ENCODE assay signal across 11 cellular contexts in the genomic region with DNA sequence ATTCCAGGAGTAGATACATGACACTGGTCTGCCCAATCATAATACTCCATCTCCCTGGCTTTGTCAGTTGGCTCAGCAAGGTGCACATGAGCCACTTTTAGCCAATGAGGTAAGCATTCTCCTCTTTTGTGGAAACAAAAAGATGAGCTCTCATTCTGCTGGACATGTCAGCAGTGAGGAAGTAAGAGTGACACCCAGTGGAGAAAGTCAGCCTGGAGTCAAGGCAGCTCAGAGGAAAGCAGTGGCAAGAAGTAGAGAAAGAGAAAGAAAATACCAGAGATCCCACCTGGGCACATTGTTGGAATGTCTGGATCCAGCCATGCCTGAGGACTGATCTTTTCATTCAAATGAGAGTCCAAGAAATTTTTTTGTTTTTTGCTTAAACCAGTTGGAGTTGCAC.
DNase-seq lines count a peak whose midpoint lies in the region; ATAC-seq, FAIRE-seq and TF ChIP-seq lines count a peak whose summit lies in the region.
"Had no signal": no experiment of that assay in that cellular context is flagged by ENCODE, and none has a peak within 500 bp of the region (broad histone marks: within the 10 kb centered on the region; RNA-seq: fewer than 3 reads in every experiment).

No MANE protein-coding gene starts in this region.

- H2AFZ ChIP-seq in GM12878 (ENCODE audit: control insufficient read depth, low read depth, low read length) = no peak overlapping the region

- TF ChIP-seq RAD21 in GM12878 (IDR thresholded peaks at IDR 0.05; ENCODE audit: insufficient read depth, low read depth, low read length) = peak; percentile 46

- no peak for FAIRE-seq in GM12878 (lab: Jason Lieb, UNC)
- FAIRE-seq: endothelial cell of umbilical vein had no signal

- TF ChIP-seq CTCF in GM12878 (IDR thresholded peaks at IDR 0.05 in 2 of 3, conservative IDR thresholded peaks at IDR 0.05 in 1 of 3; ENCODE audit: control insufficient read depth in 2 of 3, extremely low read depth in 1 of 3, insufficient read depth in 1 of 3, low read depth in 3 of 3, low read length in 3 of 3) (peak in 2 of 3 experiments; percentile 37; a peak in 3 of 6 replicates), psoas muscle (IDR thresholded peaks at IDR 0.05) (peak; percentile 11), suprapubic skin (IDR thresholded peaks at IDR 0.05) (peak in 1 of 2 donors; percentile 5)

- H3K9me3 ChIP-seq in GM12878 (replicated peaks; ENCODE audit: control insufficient read depth, insufficient read depth, low read length) = no peaks in the 10 kb centered on the region
- H3K9me3 ChIP-seq in psoas muscle = no peaks in the 10 kb centered on the region
- H3K9me3 ChIP-seq in suprapubic skin = no peaks in the 10 kb centered on the region

- H3K4me1 ChIP-seq in GM12878 (ENCODE audit: control insufficient read depth, insufficient read depth, low read length) (no peaks in the 10 kb centered on the region), psoas muscle (no peaks in the 10 kb centered on the region), suprapubic skin (no peaks in the 10 kb centered on the region)

- TF ChIP-seq POLR2A in GM12878 (IDR thresholded peaks at IDR 0.05; ENCODE audit: low read depth, low read length) (no peak), suprapubic skin (IDR thresholded peaks at IDR 0.05) (no peak)

- no peaks in the 10 kb centered on the region for H3K36me3 ChIP-seq in GM12878 (ENCODE audit: control insufficient read depth in 2 of 2, insufficient read depth in 2 of 2, low read length in 1 of 2)
- H3K36me3 ChIP-seq in psoas muscle (ENCODE audit: insufficient read depth in 1 of 2, low read depth in 1 of 2) = no peaks in the 10 kb centered on the region
- H3K36me3 ChIP-seq in suprapubic skin = no peaks in the 10 kb centered on the region

- POLR2A ChIA-PET in activated CD4-positive, alpha-beta T cell treated with anti-CD3 and anti-CD28 coated beads, Interleukin-2, amount 10 ng/mL, durations not matched to agents 7 days and 5 days (lab: Charles Lee) = no interaction called here
- POLR2A ChIA-PET in GM12878 (lab: Charles Lee) = no interaction called here

- TF ChIP-seq EP300 in GM12878 (IDR thresholded peaks at IDR 0.05; ENCODE audit: borderline replicate concordance in 1 of 2, control insufficient read depth in 1 of 2, low read depth in 2 of 2, low read length in 2 of 2) (no peak), suprapubic skin (IDR thresholded peaks at IDR 0.05) (no peak)

- H3K36me3 Mint-ChIP-seq in activated CD4-positive, alpha-beta T cell treated with anti-CD3 and anti-CD28 coated beads, Interleukin-2, amount 10 ng/mL, durations not matched to agents 7 days and 5 days (ENCODE audit: low read depth) = no peaks in the 10 kb centered on the region

- SMC1A ChIA-PET in GM12878 (lab: Charles Lee; ENCODE audit: uncharacterized antibody, unreplicated experiment) = no interaction called here

- H3K27ac Mint-ChIP-seq in activated CD4-positive, alpha-beta T cell treated with anti-CD3 and anti-CD28 coated beads, Interleukin-2, amount 10 ng/mL, durations not matched to agents 7 days and 5 days = no peak overlapping the region
- H3K27ac Mint-ChIP-seq: stimulated activated naive CD8-positive, alpha-beta T cell treated with anti-CD3 and anti-CD28 coated beads, Interleukin-15, Interleukin-2, amounts not matched to agents 100 ng/mL and 50 ng/mL, for 24 hours had no signal

- intact Hi-C loops in GM12878 (cut with micrococcal nuclease; ENCODE audit: unreplicated experiment) = loop anchor here (5.0 kb wide), 1 partner anchor 732 kb away; no protein-coding TSS in a partner anchor
- intact Hi-C loops in psoas muscle (cut with DNase I) = no loop called here

- no peak overlapping the region for H3K9ac ChIP-seq in GM12878 (ENCODE audit: control insufficient read depth, insufficient read depth, low read length)

- H3K4me3 ChIP-seq in GM12878 (no peak overlapping the region), psoas muscle (no peak overlapping the region), suprapubic skin (no peak overlapping the region)

- RAD21 ChIA-PET in GM12878 (lab: Charles Lee; ENCODE audit: unreplicated experiment) = interaction anchor here (1.1 kb wide), 1 partner anchor 10 kb away, joined by 3 read pairs; no protein-coding TSS in a partner anchor

- ATAC-seq in GM12878 (peak; percentile 40; the same call in 1 of the 3 replicates), psoas muscle (no peak), GM21528 (IDR thresholded peaks at IDR 0.05; ENCODE audit: low FRiP score, unreplicated experiment) (no peak), HG02588 (IDR thresholded peaks at IDR 0.05; ENCODE audit: unreplicated experiment) (no peak)

- peak; percentile 31 for DNase-seq in activated CD4-positive, alpha-beta T cell treated with anti-CD3 and anti-CD28 coated beads, Interleukin-2, amount 10 ng/mL, durations not matched to agents 7 days and 5 days
- DNase-seq in activated CD4-positive, alpha-beta T cell treated with anti-CD3 and anti-CD28 coated beads, Interleukin-2, amount 50 U/mL, for 48 hours = no peak
- DNase-seq in NCI-H1105 (lab: John Stamatoyannopoulos, UW) = peak; percentile 2
- no peak for DNase-seq in GM12878 (ENCODE audit: low read depth, low spot score)
- DNase-seq in psoas muscle = no peak
- DNase-seq in suprapubic skin (ENCODE audit: low spot score in 2 of 2) = no peak
- DNase-seq: NCI-H1694 treated with DMSO at 0.1 percent for 48 hours had no signal

- BruUV-seq in GM12878 (replicated peaks; lab: Mats Ljungman, UMichigan) = no TSS peak

- in situ Hi-C loops in GM12878 (cut with MboI) = no loop called here

- no peak overlapping the region for H3K4me2 ChIP-seq in GM12878 (ENCODE audit: control insufficient read depth, insufficient read depth)

- CTCF ChIA-PET in activated CD4-positive, alpha-beta T cell treated with anti-CD3 and anti-CD28 coated beads, Interleukin-2, amount 10 ng/mL, durations not matched to agents 7 days and 5 days (lab: Charles Lee) = interaction anchor here (0.7 to 1.6 kb wide), 7 partner anchors 8 to 76 kb away, joined by 3 to 13 read pairs (median 4); no protein-coding TSS in a partner anchor
- CTCF ChIA-PET in GM12878 (lab: Yijun Ruan, JAX) = interaction anchor here (1.0 to 1.2 kb wide), 3 partner anchors 15 to 1292 kb away, joined by 3 to 4 read pairs (median 3); no protein-coding TSS in a partner anchor

- peaks cover 9% of the 10 kb centered on the region for H3K4me1 Mint-ChIP-seq in activated CD4-positive, alpha-beta T cell treated with anti-CD3 and anti-CD28 coated beads, Interleukin-2, amount 10 ng/mL, durations not matched to agents 7 days and 5 days

- no peaks in the 10 kb centered on the region for H4K20me1 ChIP-seq in GM12878 (ENCODE audit: control insufficient read depth, insufficient read depth)

- H3K79me2 ChIP-seq in GM12878 (ENCODE audit: control insufficient read depth, insufficient read depth, low read length) = no peaks in the 10 kb centered on the region

- H3K27me3 Mint-ChIP-seq in activated CD4-positive, alpha-beta T cell treated with anti-CD3 and anti-CD28 coated beads, Interleukin-2, amount 10 ng/mL, durations not matched to agents 7 days and 5 days = peaks cover 24% of the 10 kb centered on the region

- no peak overlapping the region for H3K27ac ChIP-seq in GM12878 (ENCODE audit: control insufficient read depth, insufficient read depth)
- no peak overlapping the region for H3K27ac ChIP-seq in psoas muscle
- H3K27ac ChIP-seq in suprapubic skin = no peak overlapping the region

- H3K27me3 ChIP-seq in GM12878 (replicated peaks in 1 of 2; ENCODE audit: control insufficient read depth in 2 of 2, insufficient read depth in 2 of 2, low read length in 1 of 2) (no peaks in the 10 kb centered on the region), psoas muscle (ENCODE audit: insufficient read depth in 3 of 3, low read length in 2 of 3) (peaks cover 0 to 2% (median 0%) of the 10 kb centered on the region in 3 donors), suprapubic skin (no peaks in the 10 kb centered on the region)

- H3K9me3 Mint-ChIP-seq in activated CD4-positive, alpha-beta T cell treated with anti-CD3 and anti-CD28 coated beads, Interleukin-2, amount 10 ng/mL, durations not matched to agents 7 days and 5 days = no peaks in the 10 kb centered on the region
- H3K9me3 Mint-ChIP-seq: stimulated activated naive CD8-positive, alpha-beta T cell treated with anti-CD3 and anti-CD28 coated beads, Interleukin-15, Interleukin-2, amounts not matched to agents 100 ng/mL and 50 ng/mL, for 24 hours had no signal

- H3K4me3 Mint-ChIP-seq in activated CD4-positive, alpha-beta T cell treated with anti-CD3 and anti-CD28 coated beads, Interleukin-2, amount 10 ng/mL, durations not matched to agents 7 days and 5 days = no peak overlapping the region
- H3K4me3 Mint-ChIP-seq: stimulated activated naive CD8-positive, alpha-beta T cell treated with anti-CD3 and anti-CD28 coated beads, Interleukin-15, Interleukin-2, amounts not matched to agents 100 ng/mL and 50 ng/mL, for 24 hours had no signal

TF ChIP-seq in GM12878, 131 proteins besides CTCF, POLR2A, EP300 and RAD21:
- TF ChIP-seq BACH1 (IDR thresholded peaks at IDR 0.05; ENCODE audit: borderline replicate concordance) (no peak), SMC3 (IDR thresholded peaks at IDR 0.05; ENCODE audit: borderline replicate concordance, low read length) (peak; percentile 25; the same call in 1 of the 2 replicates)

Comparison
In these comparisons a context has a peak if more than half of its experiments do, and no peak if none do; other contexts are left out.
1. DNase-seq: peak in activated CD4-positive, alpha-beta T cell treated with anti-CD3 and anti-CD28 coated beads, Interleukin-2, amount 10 ng/mL, durations not matched to agents 7 days and 5 days (single experiment) and NCI-H1105 (single experiment); none in activated CD4-positive, alpha-beta T cell treated with anti-CD3 and anti-CD28 coated beads, Interleukin-2, amount 50 U/mL, for 48 hours (0 of 2), GM12878 (single experiment), psoas muscle (0 of 2) and suprapubic skin (0 of 2).